Comparison of ENCODE assay signal across 15 cellular contexts in genomic region chr6:167668019-167668753, GRCh38.
DNase-seq lines count a peak whose midpoint lies in the region; ATAC-seq and TF ChIP-seq lines count a peak whose summit lies in the region.
"Had no signal": no experiment of that assay in that cellular context is flagged by ENCODE, and none has a peak within 500 bp of the region (broad histone marks: within the 10 kb centered on the region; RNA-seq: fewer than 3 reads in every experiment).

No MANE protein-coding gene starts in this region.

- H3K27ac ChIP-seq in neuronal stem cell (replicated peaks; ENCODE audit: low read length) (peak overlapping the region; percentile 76), transverse colon (no peak overlapping the region), SJCRH30 (no peak overlapping the region)
- H3K27ac ChIP-seq: KMS-11 had no signal

- peak overlapping the region; percentile 83 for H2AK5ac ChIP-seq in neuronal stem cell (ENCODE audit: low read depth, low read length)

- no peak overlapping the region for H4K91ac ChIP-seq in neuronal stem cell (ENCODE audit: low read depth, low read length, poor library complexity)

- DNase-seq in left ventricle myocardium superior (no peak), neuronal stem cell (ENCODE audit: low spot score) (peak; percentile 58), transverse colon (peak; percentile 37), GM10266 (ENCODE audit: extremely low spot score) (no peak), Ammon's horn (ENCODE audit: low spot score) (no peak), SJCRH30 (no peak)
- DNase-seq: activated CD4-positive, alpha-beta T cell treated with anti-CD3 and anti-CD28 coated beads for 1 hour; activated CD8-positive, alpha-beta memory T cell treated with anti-CD3 and anti-CD28 coated beads, Interleukin-2, amount 50 U/mL, for 48 hours; activated naive CD4-positive, alpha-beta T cell treated with anti-CD3 and anti-CD28 coated beads, Interleukin-2, amount 10 ng/mL, durations not matched to agents 7 days and 5 days; AML-193; NCI-H1092; NK-92 treated with Interleukin-12 subunit alpha and Interleukin-12 subunit beta, amount 100 ng/mL, for 24 hours had no signal

- H3K4ac ChIP-seq in neuronal stem cell (ENCODE audit: low read length): no peak overlapping the region

- no peaks in the 10 kb centered on the region for H3K36me3 Mint-ChIP-seq in brain

- peak overlapping the region; percentile 5 to 64 (median 32) for H3K27ac Mint-ChIP-seq in brain
- H3K27ac Mint-ChIP-seq: activated naive CD4-positive, alpha-beta T cell treated with anti-CD3 and anti-CD28 coated beads, Interleukin-2, amount 10 ng/mL, durations not matched to agents 7 days and 5 days; T-helper 1 cell treated with Interleukin-12 subunit alpha and Interleukin-12 subunit beta and Interleukin-4 antibody, amounts not matched to agents 30 μg/mL and 1 μg/mL, for 36 hours had no signal

- WGBS in neuronal stem cell (ENCODE audit: extremely low coverage in 2 of 2, insufficient read length in 2 of 2, insufficient replicate concordance in 1 of 2), 2 donors: no CpG with 5 or more reads among the region's 26 CpGs
- WGBS in transverse colon (ENCODE audit: low coverage in 1 of 2), 2 donors: 65 to 78% methylated on average over 15 to 26 of the region's 26 CpGs

- no peak overlapping the region for H3K4me2 ChIP-seq in neuronal stem cell (ENCODE audit: insufficient read depth, low read length, poor library complexity, severe bottlenecking)
- H3K4me2 ChIP-seq: KMS-11 had no signal

- H2BK120ac ChIP-seq in neuronal stem cell (ENCODE audit: low read depth, low read length): no peak overlapping the region

- in situ Hi-C loops in transverse colon (cut with MboI; ENCODE audit: low pct_ligation_motif_present in 1 of 4, low pct_unique_long_range_greater_than_20kb in 1 of 4, low sequenced_read_pairs in 3 of 4): no loop called here

- peak overlapping the region; percentile 95 for H2BK15ac ChIP-seq in neuronal stem cell (ENCODE audit: low read length)

- no peak overlapping the region for H3K4me3 ChIP-seq in neuronal stem cell (ENCODE audit: low read length in 2 of 2)
- H3K4me3 ChIP-seq in transverse colon: no peak overlapping the region
- H3K4me3 ChIP-seq in SJCRH30: no peak overlapping the region

- TF ChIP-seq POLR2A in transverse colon (IDR thresholded peaks at IDR 0.05): no peak

- peak overlapping the region; percentile 43 for H2AFZ ChIP-seq in neuronal stem cell (ENCODE audit: low read length)

- H3K23ac ChIP-seq in neuronal stem cell (ENCODE audit: low read depth, low read length, poor library complexity): no peak overlapping the region

- intact Hi-C loops in left ventricle myocardium superior (cut with micrococcal nuclease) (no loop called here), transverse colon (cut with DNase I; ENCODE audit: low total_unique reads) (no loop called here)

- TF ChIP-seq CTCF in brain (conservative IDR thresholded peaks at IDR 0.05) (no peak), transverse colon (IDR thresholded peaks at IDR 0.05) (no peak), GM10266 (IDR thresholded peaks at IDR 0.05; ENCODE audit: control insufficient read depth, insufficient read depth, low read depth, missing control alignments) (no peak)

- no peaks in the 10 kb centered on the region for H3K79me1 ChIP-seq in neuronal stem cell (ENCODE audit: low read depth, low read length)

- peaks cover 0 to 8% of the 10 kb centered on the region in 2 donors for H3K9me3 ChIP-seq in neuronal stem cell (replicated peaks in 1 of 2; ENCODE audit: control insufficient read depth in 2 of 2, insufficient read depth in 1 of 2, low read depth in 1 of 2, low read length in 2 of 2)
- no peaks in the 10 kb centered on the region for H3K9me3 ChIP-seq in transverse colon
- no peaks in the 10 kb centered on the region for H3K9me3 ChIP-seq in SJCRH30 (replicated peaks)

- H3K14ac ChIP-seq in neuronal stem cell (ENCODE audit: low read length): no peak overlapping the region

- peaks cover 0 to 24% (median 4%) of the 10 kb centered on the region in 5 experiments for H3K9me3 Mint-ChIP-seq in brain

- no peak overlapping the region for H3K9ac ChIP-seq in neuronal stem cell (ENCODE audit: low read depth, low read length, poor library complexity)
- H3K9ac ChIP-seq: KMS-11 had no signal

- H3K4me1 Mint-ChIP-seq in brain: peaks cover 62% of the 10 kb centered on the region
- H3K4me1 Mint-ChIP-seq: activated naive CD4-positive, alpha-beta T cell treated with anti-CD3 and anti-CD28 coated beads, Interleukin-2, amount 10 ng/mL, durations not matched to agents 7 days and 5 days had no signal

- H3K4me3 Mint-ChIP-seq in brain: peak overlapping the region in 1 of 5 experiments; percentile 23
- H3K4me3 Mint-ChIP-seq: activated naive CD4-positive, alpha-beta T cell treated with anti-CD3 and anti-CD28 coated beads, Interleukin-2, amount 10 ng/mL, durations not matched to agents 7 days and 5 days; T-helper 1 cell treated with Interleukin-12 subunit alpha and Interleukin-12 subunit beta and Interleukin-4 antibody, amounts not matched to agents 30 μg/mL and 1 μg/mL, for 36 hours had no signal

- H3K27me3 ChIP-seq in neuronal stem cell (ENCODE audit: control insufficient read depth in 3 of 3, insufficient read depth in 3 of 3, low read depth in 1 of 3, low read length in 3 of 3) (no peaks in the 10 kb centered on the region), transverse colon (no peaks in the 10 kb centered on the region), SJCRH30 (no peaks in the 10 kb centered on the region)

- peaks cover 7% of the 10 kb centered on the region for H3K27me3 Mint-ChIP-seq in brain

- no peak overlapping the region for H2BK12ac ChIP-seq in neuronal stem cell (ENCODE audit: low read length)

- peak overlapping the region; percentile 80 for H2BK5ac ChIP-seq in neuronal stem cell (ENCODE audit: low read length)

- H4K8ac ChIP-seq in neuronal stem cell (ENCODE audit: low read depth, low read length): no peak overlapping the region

- ATAC-seq in left ventricle myocardium superior: peak; percentile 61

- H3K4me1 ChIP-seq in neuronal stem cell (ENCODE audit: control insufficient read depth in 2 of 2, insufficient read depth in 1 of 2, low read depth in 1 of 2, low read length in 2 of 2) (peaks cover 38 to 46% of the 10 kb centered on the region in 2 donors), transverse colon (no peaks in the 10 kb centered on the region), SJCRH30 (no peaks in the 10 kb centered on the region)

- H3K36me3 ChIP-seq in neuronal stem cell (replicated peaks in 1 of 2; ENCODE audit: control insufficient read depth in 2 of 2, insufficient read depth in 2 of 2, low read length in 2 of 2) (no peaks in the 10 kb centered on the region), transverse colon (no peaks in the 10 kb centered on the region), SJCRH30 (no peaks in the 10 kb centered on the region)

- no peak for TF ChIP-seq EP300 in transverse colon (IDR thresholded peaks at IDR 0.05; ENCODE audit: low read depth)

- H3K18ac ChIP-seq in neuronal stem cell (ENCODE audit: low read length): peak overlapping the region; percentile 94

Comparison
In these comparisons a context has a peak if more than half of its experiments do, and no peak if none do; other contexts are left out.
1. DNase-seq: peak in neuronal stem cell (single experiment) and transverse colon (single experiment); none in left ventricle myocardium superior (single experiment), GM10266 (single experiment), Ammon's horn (single experiment) and SJCRH30 (0 of 2).